In the genomic region with DNA sequence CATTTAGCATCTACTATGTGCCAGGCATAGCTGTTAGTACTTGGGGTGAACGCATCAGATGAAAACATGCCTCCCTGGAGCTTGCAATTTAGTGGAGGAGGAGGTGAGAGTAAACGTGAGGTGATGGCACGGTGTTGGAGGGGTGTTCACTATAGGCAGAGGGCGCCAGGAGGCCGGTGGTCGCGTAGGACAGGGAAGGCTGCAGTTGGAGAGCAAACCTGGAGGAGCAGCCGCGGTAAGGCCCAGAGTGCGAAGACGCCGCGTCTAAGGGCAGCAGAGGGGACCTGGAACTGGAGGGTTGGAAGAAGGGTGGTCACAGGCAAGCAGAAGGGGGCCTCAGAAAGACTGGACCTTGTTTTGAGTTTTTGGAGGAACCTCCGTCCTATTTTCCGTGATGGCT, we compare ENCODE assay signal across 26 cellular contexts. TPM values are rescaled to one million over a fixed set of nuclear protein-coding genes. Genes with fewer than 3 reads are reported as not detected.
DNase-seq lines count a peak whose midpoint lies in the region; ATAC-seq and TF ChIP-seq lines count a peak whose summit lies in the region.
"Had no signal": no experiment of that assay in that cellular context is flagged by ENCODE, and none has a peak within 500 bp of the region (broad histone marks: within the 10 kb centered on the region; RNA-seq: fewer than 3 reads in every experiment).

No MANE protein-coding gene starts in this region.

- H3K36me3 Mint-ChIP-seq in T-helper 1 cell treated with Interleukin-12 subunit alpha and Interleukin-12 subunit beta and Interleukin-4 antibody, amounts not matched to agents 30 μg/mL and 1 μg/mL, for 36 hours (ENCODE audit: low read depth), result peaks cover 2% of the 10 kb centered on the region
- H3K36me3 Mint-ChIP-seq in activated CD8-positive, alpha-beta T cell treated with anti-CD3 and anti-CD28 coated beads, Interleukin-2, amount 10 ng/mL, durations not matched to agents 7 days and 5 days (ENCODE audit: low read depth), result no peaks in the 10 kb centered on the region
- H3K36me3 Mint-ChIP-seq: activated naive CD4-positive, alpha-beta T cell treated with anti-CD3 and anti-CD28 coated beads, Interleukin-2, amount 10 ng/mL, durations not matched to agents 7 days and 5 days; natural killer cell treated with Interleukin-12 subunit alpha and Interleukin-12 subunit beta and Interleukin-15 and Interleukin-18, amount 100 ng/mL, for 72 hours had no signal

- H3K4me1 Mint-ChIP-seq in T-helper 1 cell treated with Interleukin-12 subunit alpha and Interleukin-12 subunit beta and Interleukin-4 antibody, amounts not matched to agents 30 μg/mL and 1 μg/mL, for 36 hours (ENCODE audit: low read depth), result peaks cover 19% of the 10 kb centered on the region
- H3K4me1 Mint-ChIP-seq in activated CD8-positive, alpha-beta T cell treated with anti-CD3 and anti-CD28 coated beads, Interleukin-2, amount 10 ng/mL, durations not matched to agents 7 days and 5 days (ENCODE audit: low read depth), result peaks cover 19% of the 10 kb centered on the region

- TF ChIP-seq POLR2A in esophagus muscularis mucosa (IDR thresholded peaks at IDR 0.05; ENCODE audit: low read depth), result no peak

- H3K9me3 ChIP-seq in HUES64 (ENCODE audit: insufficient read depth, low read depth, low read length) (no peaks in the 10 kb centered on the region), iPS-15b (ENCODE audit: control insufficient read depth, insufficient read depth, low read length) (no peaks in the 10 kb centered on the region), esophagus muscularis mucosa (no peaks in the 10 kb centered on the region)
- H3K9me3 ChIP-seq: gastrocnemius medialis, psoas muscle, transverse colon had no signal

- no peak for ATAC-seq in GM19452 (IDR thresholded peaks at IDR 0.05; ENCODE audit: unreplicated experiment)
- ATAC-seq in activated CD8-positive, alpha-beta T cell treated with anti-CD3 and anti-CD28 coated beads, Interleukin-2, amount 10 ng/mL, durations not matched to agents 7 days and 5 days, result no peak
- ATAC-seq: gastrocnemius medialis, left colon had no signal

- H3K9ac ChIP-seq in HUES64 (ENCODE audit: low read depth, low read length) (no peak overlapping the region), iPS-15b (ENCODE audit: low read depth, low read length) (no peak overlapping the region)

- H3K27ac ChIP-seq in HUES64 (ENCODE audit: low read depth, low read length), result no peak overlapping the region
- H3K27ac ChIP-seq in esophagus muscularis mucosa (replicated peaks in 1 of 4), result no peak overlapping the region
- H3K27ac ChIP-seq: 22Rv1, gastrocnemius medialis, psoas muscle had no signal

- peak overlapping the region; percentile 10 for H3K4me3 Mint-ChIP-seq in T-helper 1 cell treated with Interleukin-12 subunit alpha and Interleukin-12 subunit beta and Interleukin-4 antibody, amounts not matched to agents 30 μg/mL and 1 μg/mL, for 36 hours
- no peak overlapping the region for H3K4me3 Mint-ChIP-seq in activated CD8-positive, alpha-beta T cell treated with anti-CD3 and anti-CD28 coated beads, Interleukin-2, amount 10 ng/mL, durations not matched to agents 7 days and 5 days

- POLR2A ChIA-PET in activated CD8-positive, alpha-beta T cell treated with anti-CD3 and anti-CD28 coated beads, Interleukin-2, amount 10 ng/mL, durations not matched to agents 7 days and 5 days (lab: Charles Lee), result interaction anchor here (1.4 kb wide), 1 partner anchor 40 kb away, joined by 4 read pairs; the partner anchor contains the start of gene TRIM11

- H3K27me3 ChIP-seq in HUES64 (ENCODE audit: insufficient read depth, low read length), result peaks cover 66% of the 10 kb centered on the region
- peaks cover 47% of the 10 kb centered on the region for H3K27me3 ChIP-seq in iPS-15b (ENCODE audit: control insufficient read depth, insufficient read depth, low read length)
- H3K27me3 ChIP-seq in esophagus muscularis mucosa, result peaks cover 0 to 59% (median 23%) of the 10 kb centered on the region in 4 donors

- H3K27me3 Mint-ChIP-seq in T-helper 1 cell treated with Interleukin-12 subunit alpha and Interleukin-12 subunit beta and Interleukin-4 antibody, amounts not matched to agents 30 μg/mL and 1 μg/mL, for 36 hours (ENCODE audit: low read depth), result peaks cover 52% of the 10 kb centered on the region
- H3K27me3 Mint-ChIP-seq in activated CD8-positive, alpha-beta T cell treated with anti-CD3 and anti-CD28 coated beads, Interleukin-2, amount 10 ng/mL, durations not matched to agents 7 days and 5 days (ENCODE audit: low read depth), result peaks cover 51% of the 10 kb centered on the region

- CTCF ChIA-PET in activated CD8-positive, alpha-beta T cell treated with anti-CD3 and anti-CD28 coated beads, Interleukin-2, amount 10 ng/mL, durations not matched to agents 7 days and 5 days (lab: Charles Lee), result no interaction called here

- no peaks in the 10 kb centered on the region for H3K36me3 ChIP-seq in HUES64 (ENCODE audit: insufficient read depth, low read length)
- H3K36me3 ChIP-seq in iPS-15b (ENCODE audit: control insufficient read depth, insufficient read depth, low read length), result no peaks in the 10 kb centered on the region
- no peaks in the 10 kb centered on the region for H3K36me3 ChIP-seq in esophagus muscularis mucosa
- H3K36me3 ChIP-seq: gastrocnemius medialis, transverse colon had no signal

- DNase-seq in T-helper 1 cell (no peak), posterior vena cava (ENCODE audit: low spot score) (peak; percentile 60), esophagus muscularis mucosa (ENCODE audit: extremely low spot score) (no peak)
- no peak for DNase-seq in activated CD8-positive, alpha-beta T cell treated with anti-CD3 and anti-CD28 coated beads, Interleukin-2, amount 10 ng/mL, durations not matched to agents 7 days and 5 days
- DNase-seq: activated CD4-positive, alpha-beta T cell treated with anti-CD3 and anti-CD28 coated beads, Interleukin-2, amount 10 ng/mL, durations not matched to agents 7 days and 5 days; activated naive CD4-positive, alpha-beta T cell treated with anti-CD3 and anti-CD28 coated beads, Interleukin-2, amount 10 ng/mL, durations not matched to agents 7 days and 5 days; activated T-cell treated with anti-CD3 and anti-CD28 coated beads, Interleukin-2, amount 50 U/mL, for 1 hour; effector CD8-positive, alpha-beta T cell; gastrocnemius medialis; HFFc6; left colon; mesendoderm; MM.1S; NCI-H1436 treated with DMSO at 0.1 percent for 48 hours; NCI-H526; psoas muscle; small intestine; stimulated activated naive CD8-positive, alpha-beta T cell treated with anti-CD3 and anti-CD28 coated beads, Interleukin-15, amount 100 ng/mL, for 72 hours; transverse colon had no signal

- H3K4me1 ChIP-seq in HUES64 (ENCODE audit: insufficient read depth, low read length), result peaks cover 7% of the 10 kb centered on the region; the same call in 1 of the 2 replicates
- H3K4me1 ChIP-seq in iPS-15b (ENCODE audit: control insufficient read depth, insufficient read depth, low read length), result no peaks in the 10 kb centered on the region
- H3K4me1 ChIP-seq in esophagus muscularis mucosa, result peaks cover 0 to 19% (median 13%) of the 10 kb centered on the region in 4 donors
- H3K4me1 ChIP-seq: psoas muscle had no signal

- no peaks in the 10 kb centered on the region for H3K9me3 Mint-ChIP-seq in T-helper 1 cell treated with Interleukin-12 subunit alpha and Interleukin-12 subunit beta and Interleukin-4 antibody, amounts not matched to agents 30 μg/mL and 1 μg/mL, for 36 hours
- H3K9me3 Mint-ChIP-seq in activated CD8-positive, alpha-beta T cell treated with anti-CD3 and anti-CD28 coated beads, Interleukin-2, amount 10 ng/mL, durations not matched to agents 7 days and 5 days (ENCODE audit: insufficient read depth), result no peaks in the 10 kb centered on the region
- H3K9me3 Mint-ChIP-seq: activated CD4-positive, alpha-beta T cell treated with anti-CD3 and anti-CD28 coated beads, Interleukin-2, amount 10 ng/mL, durations not matched to agents 7 days and 5 days; activated naive CD4-positive, alpha-beta T cell treated with anti-CD3 and anti-CD28 coated beads, Interleukin-2, amount 10 ng/mL, durations not matched to agents 7 days and 5 days; HFFc6; natural killer cell treated with Interleukin-12 subunit alpha and Interleukin-12 subunit beta and Interleukin-15 and Interleukin-18, amount 100 ng/mL, for 72 hours; stimulated activated naive CD8-positive, alpha-beta T cell treated with anti-CD3 and anti-CD28 coated beads, Interleukin-15, amount 100 ng/mL, for 72 hours had no signal

- H3K27ac Mint-ChIP-seq in T-helper 1 cell treated with Interleukin-12 subunit alpha and Interleukin-12 subunit beta and Interleukin-4 antibody, amounts not matched to agents 30 μg/mL and 1 μg/mL, for 36 hours, result no peak overlapping the region
- H3K27ac Mint-ChIP-seq in activated CD8-positive, alpha-beta T cell treated with anti-CD3 and anti-CD28 coated beads, Interleukin-2, amount 10 ng/mL, durations not matched to agents 7 days and 5 days, result no peak overlapping the region
- H3K27ac Mint-ChIP-seq: activated CD4-positive, alpha-beta T cell treated with anti-CD3 and anti-CD28 coated beads, Interleukin-2, amount 10 ng/mL, durations not matched to agents 7 days and 5 days; activated naive CD4-positive, alpha-beta T cell treated with anti-CD3 and anti-CD28 coated beads, Interleukin-2, amount 10 ng/mL, durations not matched to agents 7 days and 5 days; HFFc6; IgD-negative memory B cell; natural killer cell treated with Interleukin-12 subunit alpha and Interleukin-12 subunit beta and Interleukin-15 and Interleukin-18, amount 100 ng/mL, for 72 hours; stimulated activated naive CD8-positive, alpha-beta T cell treated with anti-CD3 and anti-CD28 coated beads, Interleukin-15, amount 100 ng/mL, for 72 hours had no signal

- H3K4me3 ChIP-seq in HUES64 (ENCODE audit: low read length), result peak overlapping the region; percentile 39
- peak overlapping the region; percentile 35 for H3K4me3 ChIP-seq in iPS-15b (ENCODE audit: low read depth, low read length)
- no peak overlapping the region for H3K4me3 ChIP-seq in esophagus muscularis mucosa

- 19% methylated on average over 15 of the region's 15 CpGs for WGBS in HUES64
- WGBS in esophagus muscularis mucosa, result 72% methylated on average over 15 of the region's 15 CpGs

- intact Hi-C loops in posterior vena cava (cut with DNase I), result no loop called here
- intact Hi-C loops in esophagus muscularis mucosa (cut with DNase I), result no loop called here

- no peak for TF ChIP-seq CTCF in esophagus muscularis mucosa (IDR thresholded peaks at IDR 0.05)

- no peak for TF ChIP-seq EP300 in esophagus muscularis mucosa (IDR thresholded peaks at IDR 0.05)

RNA-seq across cellular contexts. Expression of gene TRIM17, which starts 30.2 kb away (rescaled TPM):
- polyA plus RNA-seq in HUES64 (2013, experiment 1 of 2), result 1.7 TPM
- polyA plus RNA-seq in HUES64 (2013, experiment 2 of 2), result 2.1 TPM
- total RNA-seq in posterior vena cava, result 1 to 10 TPM in 1 of 2 donors, under 1 TPM in 1; 0.38 to 1.9 TPM
- not detected for total RNA-seq in esophagus muscularis mucosa
- total RNA-seq in activated CD8-positive, alpha-beta T cell treated with anti-CD3 and anti-CD28 coated beads, Interleukin-2, amount 10 ng/mL, durations not matched to agents 7 days and 5 days, result 1 to 10 TPM; 2.8 to 4.0 TPM
- total RNA-seq: gastrocnemius medialis, psoas muscle, transverse colon had no signal
- polyA plus RNA-seq: IgD-negative memory B cell had no signal

RNA-seq across cellular contexts. Expression of gene TRIM11, which starts 40.2 kb away (rescaled TPM):
- 19.2 TPM for polyA plus RNA-seq in HUES64 (2013, experiment 1 of 2)
- polyA plus RNA-seq in HUES64 (2013, experiment 2 of 2), result 17.4 TPM
- 10 to 100 TPM; 12.7 to 13.3 TPM for total RNA-seq in posterior vena cava
- total RNA-seq in esophagus muscularis mucosa, result 10 to 100 TPM; 13.8 to 26.1 (median 20.9) TPM
- total RNA-seq in activated CD8-positive, alpha-beta T cell treated with anti-CD3 and anti-CD28 coated beads, Interleukin-2, amount 10 ng/mL, durations not matched to agents 7 days and 5 days, result 10 to 100 TPM; 66.5 to 71.9 TPM

RNA-seq across cellular contexts. Expression of gene RNF187, which starts 40.3 kb away (rescaled TPM):
- polyA plus RNA-seq in HUES64 (2013, experiment 1 of 2), result 32.9 TPM
- 37.1 TPM for polyA plus RNA-seq in HUES64 (2013, experiment 2 of 2)
- total RNA-seq in posterior vena cava (10 to 100 TPM; 61.6 to 64.3 TPM), esophagus muscularis mucosa (10 to 100 TPM; 22.5 to 62.6 (median 61.0) TPM)
- total RNA-seq in activated CD8-positive, alpha-beta T cell treated with anti-CD3 and anti-CD28 coated beads, Interleukin-2, amount 10 ng/mL, durations not matched to agents 7 days and 5 days, result 100 to 1,000 TPM; 129 to 139 TPM

Comparison
In these comparisons a context has a peak if more than half of its experiments do, and no peak if none do; other contexts are left out.
1. H3K4me3 ChIP-seq: peak in HUES64 (single experiment) and iPS-15b (single experiment); none in esophagus muscularis mucosa (0 of 4).